In the genomic region with DNA sequence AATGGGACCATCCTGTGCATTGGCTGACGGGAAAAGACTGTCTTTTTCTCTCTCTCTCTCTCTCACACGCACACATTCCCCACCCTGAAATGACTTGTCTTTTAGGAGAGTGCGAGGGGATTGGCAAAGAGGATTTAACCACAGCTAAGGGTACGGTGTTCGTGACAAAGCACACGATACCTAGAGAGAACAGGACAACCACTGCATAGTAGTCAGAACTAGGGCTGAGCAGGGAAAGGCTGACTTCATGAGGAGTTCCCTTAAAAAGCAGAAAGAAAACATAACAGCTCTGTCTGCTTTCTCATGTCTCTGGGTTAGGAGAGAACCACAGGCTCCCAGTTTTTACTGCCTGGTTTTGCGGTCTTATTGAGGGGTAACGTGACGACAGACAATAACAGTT, we compare ENCODE assay signal across 17 cellular contexts.
"Had no signal": no experiment of that assay in that cellular context is flagged by ENCODE, and none has a peak within 500 bp of the region (broad histone marks: within the 10 kb centered on the region; RNA-seq: fewer than 3 reads in every experiment).

No MANE protein-coding gene starts in this region.

- H3K4me3 ChIP-seq: cardiac muscle cell, gastroesophageal sphincter, sigmoid colon had no signal

- H3K27me3 ChIP-seq: cardiac muscle cell, gastroesophageal sphincter, sigmoid colon had no signal

- H3K4me1 ChIP-seq: gastroesophageal sphincter, sigmoid colon had no signal

- H3K36me3 ChIP-seq: cardiac muscle cell, gastroesophageal sphincter, sigmoid colon had no signal

- DNase-seq: activated CD4-positive, alpha-beta memory T cell treated with anti-CD3 and anti-CD28 coated beads, Interleukin-2, amount 10 ng/mL, durations not matched to agents 7 days and 5 days; activated CD4-positive, alpha-beta T cell treated with anti-CD3 and anti-CD28 coated beads, Interleukin-2, amount 10 ng/mL, durations not matched to agents 24 days and 14 days; activated effector memory CD4-positive, alpha-beta T cell treated with anti-CD3 and anti-CD28 coated beads, Interleukin-2, amount 50 U/mL, for 16 hours; activated naive CD4-positive, alpha-beta T cell treated with anti-CD3 and anti-CD28 coated beads, Interleukin-2, amount 10 ng/mL, durations not matched to agents 7 days and 5 days; effector memory CD4-positive, alpha-beta T cell; head of caudate nucleus; hypothalamus; left ventricle myocardium superior; mammary epithelial cell; naive thymus-derived CD8-positive, alpha-beta T cell; retina; sigmoid colon; stimulated activated CD4-positive, alpha-beta T cell treated with anti-CD3 and anti-CD28 coated beads, Interleukin-2, amount 100 ng/mL, for 48 hours; stimulated activated CD8-positive, alpha-beta memory T cell treated with anti-CD3 and anti-CD28 coated beads, Interleukin-4, amount 100 ng/mL, for 48 hours; stimulated activated naive CD4-positive, alpha-beta T cell had no signal

- ATAC-seq: gastroesophageal sphincter; left ventricle myocardium superior; naive thymus-derived CD8-positive, alpha-beta T cell had no signal

- H3K9me3 ChIP-seq: sigmoid colon had no signal

- H3K27ac ChIP-seq: cardiac muscle cell, gastroesophageal sphincter, sigmoid colon had no signal
